In genomic region chr2:223055140-223055539, GRCh38 we compare ENCODE assay signal across 13 cellular contexts. TPM values are rescaled to one million over a fixed set of nuclear protein-coding genes. Genes with fewer than 3 reads are reported as not detected.
DNase-seq lines count a peak whose midpoint lies in the region; ATAC-seq and TF ChIP-seq lines count a peak whose summit lies in the region.
"Had no signal": no experiment of that assay in that cellular context is flagged by ENCODE, and none has a peak within 500 bp of the region (broad histone marks: within the 10 kb centered on the region; RNA-seq: fewer than 3 reads in every experiment).

No MANE protein-coding gene starts in this region.

- no peak overlapping the region for H3K4me2 ChIP-seq in SK-N-SH

- H3K4me3 ChIP-seq in SK-N-SH (ENCODE audit: low read depth in 2 of 2, low read length in 1 of 2): no peak overlapping the region
- H3K4me3 ChIP-seq in fibroblast of pulmonary artery (replicated peaks; ENCODE audit: low read depth, low read length): no peak overlapping the region
- peak overlapping the region in 2 of 8 donors; percentile 9 to 10 for H3K4me3 ChIP-seq in spleen

- DNase-seq in NCI-H1092 treated with DMSO at 0.1 percent for 48 hours (lab: John Stamatoyannopoulos, UW) (peak; percentile 79), SK-N-SH (no peak), fibroblast of pulmonary artery (ENCODE audit: low read depth) (peak; percentile 92), spleen (no peak)
- no peak for DNase-seq in activated T-cell treated with anti-CD3 and anti-CD28 coated beads, Interleukin-2, amount 50 U/mL, for 1 hour
- no peak for DNase-seq in activated CD4-positive, alpha-beta T cell treated with anti-CD3 and anti-CD28 coated beads for 48 hours
- DNase-seq: activated CD4-positive, alpha-beta T cell treated with anti-CD3 and anti-CD28 coated beads for 4 hours; activated gamma-delta T cell; NCI-H2171 treated with DMSO at 0.1 percent for 48 hours had no signal

- no peaks in the 10 kb centered on the region for H3K9me2 ChIP-seq in SK-N-SH

- CTCF ChIA-PET in SK-N-SH (lab: Yijun Ruan, JAX): no interaction called here

- H3K27me3 ChIP-seq in SK-N-SH (ENCODE audit: insufficient read depth): no peaks in the 10 kb centered on the region
- peaks cover 0 to 13% (median 0%) of the 10 kb centered on the region in 7 donors for H3K27me3 ChIP-seq in spleen (replicated peaks in 1 of 7)

- H2AFZ ChIP-seq in SK-N-SH (ENCODE audit: low read depth): peak overlapping the region; percentile 45; the same call in 1 of the 2 replicates

- no peak overlapping the region; the same call in 1 of the 2 replicates for H3K9ac ChIP-seq in SK-N-SH

- TF ChIP-seq EP300 in SK-N-SH (IDR thresholded peaks at IDR 0.05; ENCODE audit: borderline replicate concordance in 1 of 2, low read depth in 1 of 2, low read length in 1 of 2): 0 out of 4 replicates have a peak, but pooled peaks have one; percentile 7 to 19

- no peak for TF ChIP-seq POLR2A in spleen (IDR thresholded peaks at IDR 0.05)

- peak overlapping the region; percentile 87; a peak in 3 of 4 replicates for H3K27ac ChIP-seq in SK-N-SH (ENCODE audit: low read depth in 2 of 2, low read length in 1 of 2)
- peak overlapping the region in 7 of 8 donors; percentile 51 to 82 (median 64) for H3K27ac ChIP-seq in spleen

- intact Hi-C loops in spleen (cut with DNase I; ENCODE audit: low total_unique reads): no loop called here

- H3F3A ChIP-seq in SK-N-SH (replicated peaks; ENCODE audit: insufficient read depth): peaks cover 21% of the 10 kb centered on the region

- no peaks in the 10 kb centered on the region for H4K20me1 ChIP-seq in SK-N-SH (ENCODE audit: insufficient read depth)

- POLR2A ChIA-PET in SK-N-SH (lab: Yijun Ruan, JAX): no interaction called here

- WGBS in SK-N-SH (ENCODE audit: low lambda C conversion rate): 39% methylated on average over 4 of the region's 4 CpGs
- 36 to 53% (median 45%) methylated on average over 4 of the region's 4 CpGs for WGBS in spleen, 5 donors

- TF ChIP-seq CTCF in SK-N-SH (IDR thresholded peaks at IDR 0.05) (no peak), fibroblast of pulmonary artery (IDR thresholded peaks at IDR 0.05; ENCODE audit: low read length, missing control alignments) (no peak), spleen (IDR thresholded peaks at IDR 0.05 in 8 of 11, conservative IDR thresholded peaks at IDR 0.05 in 3 of 11) (no peak)

- no peak for TF ChIP-seq RAD21 in SK-N-SH (IDR thresholded peaks at IDR 0.05; ENCODE audit: low read length)

- no peaks in the 10 kb centered on the region for H3K36me3 ChIP-seq in SK-N-SH (replicated peaks in 1 of 2; ENCODE audit: control insufficient read depth in 1 of 2, insufficient read depth in 2 of 2, low read length in 1 of 2)
- H3K36me3 ChIP-seq in spleen: no peaks in the 10 kb centered on the region

- H3K79me2 ChIP-seq in SK-N-SH (ENCODE audit: insufficient read depth): no peaks in the 10 kb centered on the region

- ATAC-seq in HG02970 (IDR thresholded peaks at IDR 0.05; ENCODE audit: low FRiP score, unreplicated experiment): no peak
- ATAC-seq in HG03571 (IDR thresholded peaks at IDR 0.05; ENCODE audit: unreplicated experiment): no peak

- H3K4me1 ChIP-seq in SK-N-SH (ENCODE audit: control insufficient read depth in 1 of 2, insufficient read depth in 2 of 2, low read depth in 1 of 2, low read length in 1 of 2) (peaks cover 24 to 37% of the 10 kb centered on the region in 2 experiments), spleen (peaks cover 0 to 13% (median 5%) of the 10 kb centered on the region in 6 donors)

- H3K9me3 ChIP-seq in SK-N-SH (no peaks in the 10 kb centered on the region), spleen (no peaks in the 10 kb centered on the region)

TF ChIP-seq in SK-N-SH, 30 proteins besides CTCF, POLR2A, EP300 and RAD21:
- TF ChIP-seq MAX (IDR thresholded peaks at IDR 0.05; ENCODE audit: low read depth) (peak; percentile 70; the same call in 1 of the 2 replicates), SIN3A (IDR thresholded peaks at IDR 0.05; ENCODE audit: borderline replicate concordance, low read depth, low read length) (no peak), TCF12 (IDR thresholded peaks at IDR 0.05) (peak; percentile 34), NFIC (IDR thresholded peaks at IDR 0.05; ENCODE audit: borderline replicate concordance) (peak; percentile 85)
- TF ChIP-seq, protein P1, sequence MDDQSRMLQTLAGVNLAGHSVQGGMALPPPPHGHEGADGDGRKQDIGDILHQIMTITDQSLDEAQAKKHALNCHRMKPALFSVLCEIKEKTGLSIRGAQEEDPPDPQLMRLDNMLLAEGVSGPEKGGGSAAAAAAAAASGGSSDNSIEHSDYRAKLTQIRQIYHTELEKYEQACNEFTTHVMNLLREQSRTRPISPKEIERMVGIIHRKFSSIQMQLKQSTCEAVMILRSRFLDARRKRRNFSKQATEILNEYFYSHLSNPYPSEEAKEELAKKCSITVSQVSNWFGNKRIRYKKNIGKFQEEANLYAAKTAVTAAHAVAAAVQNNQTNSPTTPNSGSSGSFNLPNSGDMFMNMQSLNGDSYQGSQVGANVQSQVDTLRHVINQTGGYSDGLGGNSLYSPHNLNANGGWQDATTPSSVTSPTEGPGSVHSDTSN (IDR thresholded peaks at IDR 0.05): peak; percentile 50; the same call in 1 of the 2 replicates

RNA-seq across cellular contexts. Expression of gene KCNE4, which starts 3.1 kb away (rescaled TPM):
- polyA plus RNA-seq in SK-N-SH (2012; rRNA removed) (0.19 and 0.20 TPM in 2 replicates), spleen (1 to 10 TPM; 1.0 to 2.2 (median 1.7) TPM)
- 0.24 and 0.27 TPM in 2 replicates for polyA plus RNA-seq in SK-N-SH (2012; cell fraction: cytosol; rRNA removed)
- polyA plus RNA-seq in SK-N-SH (2012; cell fraction: nucleus; rRNA removed): 0.18 and 0.29 TPM in 2 replicates
- 10 to 100 TPM in 1 of 7 donors, 1 to 10 TPM in 6; 3.3 to 25.0 (median 5.7) TPM for total RNA-seq in spleen
- total RNA-seq: HT-29 had no signal
- polyA plus RNA-seq: neural cell had no signal

Comparison
In these comparisons a context has a peak if more than half of its experiments do, and no peak if none do; other contexts are left out.
1. DNase-seq: peak in NCI-H1092 treated with DMSO at 0.1 percent for 48 hours (single experiment) and fibroblast of pulmonary artery (single experiment); none in SK-N-SH (single experiment), spleen (single experiment), activated T-cell treated with anti-CD3 and anti-CD28 coated beads, Interleukin-2, amount 50 U/mL, for 1 hour (single experiment) and activated CD4-positive, alpha-beta T cell treated with anti-CD3 and anti-CD28 coated beads for 48 hours (single experiment).